1 cellular context compared by ENCODE assay signal in genomic region chr6:56739836-56740815, GRCh38.
TF ChIP-seq lines count a peak whose summit lies in the region.

No MANE protein-coding gene starts in this region.

TF ChIP-seq in HepG2, 621 proteins besides CTCF, POLR2A, EP300 and RAD21 (continued from another document and continues in another):
- TF ChIP-seq MED8 (CRISPR knock-in tag; IDR thresholded peaks at IDR 0.05; ENCODE audit: insufficient replicate concordance) (peak; percentile 30), GLI4 (CRISPR knock-in tag; IDR thresholded peaks at IDR 0.05; ENCODE audit: borderline replicate concordance) (no peak), MAFF (IDR thresholded peaks at IDR 0.05; ENCODE audit: low read depth, low read length) (0 out of 2 replicates have a peak, but pooled peaks have one; percentile 18), SOX5 (CRISPR knock-in tag; IDR thresholded peaks at IDR 0.05; ENCODE audit: borderline replicate concordance) (peak; percentile 95), ZBTB39 (CRISPR knock-in tag; IDR thresholded peaks at IDR 0.05) (no peak), HDAC2 (CRISPR knock-in tag; IDR thresholded peaks at IDR 0.05) (peak; percentile 90), NFIC (IDR thresholded peaks at IDR 0.05; ENCODE audit: low read length) (peak; percentile 80; the same call in 1 of the 2 replicates), SPEN (CRISPR knock-in tag; IDR thresholded peaks at IDR 0.05; ENCODE audit: low read depth) (peak; percentile 45; the same call in 1 of the 2 replicates), MIER3 (CRISPR knock-in tag; IDR thresholded peaks at IDR 0.05; ENCODE audit: borderline replicate concordance) (peak; percentile 89), PATZ1 (CRISPR knock-in tag; IDR thresholded peaks at IDR 0.05) (0 out of 2 replicates have a peak, but pooled peaks have one; percentile 35), NPAS2 (CRISPR knock-in tag; IDR thresholded peaks at IDR 0.05; ENCODE audit: borderline replicate concordance) (no peak), NR2F2 (IDR thresholded peaks at IDR 0.05; ENCODE audit: borderline replicate concordance, low read depth) (peak; percentile 34; the same call in 1 of the 2 replicates), MXD4 (CRISPR knock-in tag; IDR thresholded peaks at IDR 0.05) (0 out of 2 replicates have a peak, but pooled peaks have one; percentile 35), UBTF (CRISPR knock-in tag; IDR thresholded peaks at IDR 0.05) (no peak), PBX3 (CRISPR knock-in tag; IDR thresholded peaks at IDR 0.05; ENCODE audit: borderline replicate concordance) (no peak), SOX6 (IDR thresholded peaks at IDR 0.05) (no peak), SOX6 (CRISPR knock-in tag; IDR thresholded peaks at IDR 0.05) (peak; percentile 95), KAT2B (IDR thresholded peaks at IDR 0.05; ENCODE audit: borderline replicate concordance, low read depth, low read length) (no peak), DPF2 (CRISPR knock-in tag; IDR thresholded peaks at IDR 0.05; ENCODE audit: borderline replicate concordance, low read depth) (peak; percentile 56; the same call in 1 of the 2 replicates), BCLAF1 (IDR thresholded peaks at IDR 0.05) (no peak), FOXP4 (CRISPR knock-in tag; IDR thresholded peaks at IDR 0.05) (peak; percentile 54; the same call in 1 of the 2 replicates), ZNF558 (CRISPR knock-in tag; IDR thresholded peaks at IDR 0.05; ENCODE audit: borderline replicate concordance) (no peak), PAXIP1 (CRISPR knock-in tag; conservative IDR thresholded peaks at IDR 0.05) (peak; percentile 93), MLLT10 (CRISPR knock-in tag; IDR thresholded peaks at IDR 0.05) (no peak), ZNF205 (CRISPR knock-in tag; IDR thresholded peaks at IDR 0.05) (peak; percentile 75; the same call in 1 of the 2 replicates), HNF1B (CRISPR knock-in tag; IDR thresholded peaks at IDR 0.05) (peak; percentile 51; the same call in 1 of the 2 replicates), ZNF616 (CRISPR knock-in tag; IDR thresholded peaks at IDR 0.05; ENCODE audit: low read depth) (no peak), FOXO1 (CRISPR knock-in tag; IDR thresholded peaks at IDR 0.05) (peak; percentile 66; the same call in 1 of the 2 replicates), JARID2 (CRISPR knock-in tag; IDR thresholded peaks at IDR 0.05; ENCODE audit: insufficient replicate concordance) (no peak), KDM6A (CRISPR knock-in tag; IDR thresholded peaks at IDR 0.05; ENCODE audit: low read depth) (peak; percentile 88), CEBPZ (IDR thresholded peaks at IDR 0.05; ENCODE audit: low read length) (no peak), SMARCC2 (IDR thresholded peaks at IDR 0.05) (no peak), MEIS2 (CRISPR knock-in tag; IDR thresholded peaks at IDR 0.05) (peak; percentile 63), TMF1 (CRISPR knock-in tag; IDR thresholded peaks at IDR 0.05; ENCODE audit: low read depth) (0 out of 2 replicates have a peak, but pooled peaks have one; percentile 56), KDM5B (CRISPR knock-in tag; IDR thresholded peaks at IDR 0.05; ENCODE audit: borderline replicate concordance) (no peak)
